ENCODE assay signal across 8 cellular contexts in the genomic region with DNA sequence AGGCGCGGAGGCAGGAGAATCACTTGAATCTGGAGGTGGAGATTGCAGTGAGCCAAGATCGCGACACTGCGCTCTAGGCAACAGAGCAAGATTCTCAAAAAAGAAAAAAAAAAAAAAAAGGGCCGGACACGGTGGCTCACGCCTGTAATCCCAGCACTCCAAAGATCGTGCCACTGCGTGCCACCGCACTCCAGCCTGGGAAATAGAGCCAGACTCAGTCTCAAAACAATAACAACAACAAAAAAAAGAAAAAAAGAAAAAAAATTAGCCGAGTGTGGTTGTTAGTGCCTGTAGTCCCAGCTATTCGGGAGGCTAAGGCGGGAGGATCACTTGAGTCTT. TPM values are rescaled to one million over a fixed set of nuclear protein-coding genes. Genes with fewer than 3 reads are reported as not detected.
DNase-seq lines count a peak whose midpoint lies in the region; ATAC-seq lines count a peak whose summit lies in the region.

No MANE protein-coding gene starts in this region.

- no peaks in the 10 kb centered on the region for H3K27me3 Mint-ChIP-seq in effector memory CD8-positive, alpha-beta T cell

- no peak overlapping the region for H4K91ac ChIP-seq in trophoblast cell (ENCODE audit: low read depth, low read length)

- peaks cover 5% of the 10 kb centered on the region for H3K79me1 ChIP-seq in trophoblast cell (ENCODE audit: low read length)

- no peaks in the 10 kb centered on the region; the same call in 1 of the 2 replicates for H4K20me1 ChIP-seq in GM23248 (ENCODE audit: insufficient read depth)

- peak overlapping the region in 1 of 2 donors; percentile 99 for H3K27ac Mint-ChIP-seq in effector memory CD8-positive, alpha-beta T cell

- no peak overlapping the region for H2BK5ac ChIP-seq in trophoblast cell (ENCODE audit: low read depth, low read length, poor library complexity)

- no peaks in the 10 kb centered on the region for H3K9me2 ChIP-seq in GM23248 (ENCODE audit: insufficient read depth)

- 87 to 97% methylated on average over 12 to 14 of the region's 14 CpGs for WGBS in GM23248 (ENCODE audit: low coverage in 1 of 2, low lambda C conversion rate in 2 of 2, missing lambda C conversion rate in 2 of 2), 2 experiments
- WGBS in trophoblast cell (ENCODE audit: extremely low coverage, insufficient coverage, insufficient read length) = no CpG with 5 or more reads among the region's 14 CpGs

- peaks cover 15% of the 10 kb centered on the region for H3K4me1 ChIP-seq in GM23248 (ENCODE audit: insufficient read depth)
- peaks cover 0 to 3% of the 10 kb centered on the region in 2 experiments for H3K4me1 ChIP-seq in trophoblast cell (ENCODE audit: control insufficient read depth in 1 of 2, insufficient read depth in 2 of 2, low read length in 2 of 2)

- no peaks in the 10 kb centered on the region for H3K9me3 ChIP-seq in GM23248 (ENCODE audit: low read depth)
- H3K9me3 ChIP-seq in SK-N-MC (ENCODE audit: low read depth, low read length) = no peaks in the 10 kb centered on the region
- H3K9me3 ChIP-seq in trophoblast cell (ENCODE audit: insufficient read depth, low read depth, low read length) = no peaks in the 10 kb centered on the region

- H3K36me3 ChIP-seq in GM23248 (ENCODE audit: low read depth) (peaks cover 34% of the 10 kb centered on the region), SK-N-MC (ENCODE audit: insufficient read depth, low read length) (peaks cover 42% of the 10 kb centered on the region), trophoblast cell (ENCODE audit: control insufficient read depth in 1 of 2, insufficient read depth in 2 of 2, low read length in 2 of 2) (peaks cover 7 to 26% of the 10 kb centered on the region in 2 experiments)

- H3K36me3 Mint-ChIP-seq in effector memory CD8-positive, alpha-beta T cell (ENCODE audit: insufficient read depth) = peaks cover 49% of the 10 kb centered on the region

- H3K4me2 ChIP-seq in GM23248 (ENCODE audit: unreplicated experiment) (no peak overlapping the region), trophoblast cell (ENCODE audit: low read length) (no peak overlapping the region)

- H3F3A ChIP-seq in GM23248 (ENCODE audit: insufficient read depth) = peaks cover 43% of the 10 kb centered on the region

- H3K27me3 ChIP-seq in GM23248 (replicated peaks; ENCODE audit: insufficient read depth) (no peaks in the 10 kb centered on the region), trophoblast cell (ENCODE audit: insufficient read depth, low read length) (no peaks in the 10 kb centered on the region)

- peaks cover 29 to 30% of the 10 kb centered on the region in 2 donors for H3K4me1 Mint-ChIP-seq in effector memory CD8-positive, alpha-beta T cell (ENCODE audit: low read depth in 2 of 2)

- peak overlapping the region; percentile 55 for H4K8ac ChIP-seq in trophoblast cell (ENCODE audit: low read depth, low read length)

- H3K9ac ChIP-seq in GM23248 (no peak overlapping the region), SK-N-MC (ENCODE audit: insufficient read length) (no peak overlapping the region), trophoblast cell (ENCODE audit: low read length) (no peak overlapping the region)

- no peak overlapping the region for H2BK120ac ChIP-seq in trophoblast cell (ENCODE audit: insufficient read depth, low read length, poor library complexity)

- no peak overlapping the region for H2AK5ac ChIP-seq in trophoblast cell (ENCODE audit: low read length)

- H3K79me2 ChIP-seq in GM23248 (ENCODE audit: insufficient read depth) (peaks cover 26% of the 10 kb centered on the region), trophoblast cell (ENCODE audit: control insufficient read depth, insufficient read depth, low read length, poor library complexity) (peaks cover 5% of the 10 kb centered on the region)

- H3K14ac ChIP-seq in trophoblast cell (ENCODE audit: low read length) = no peak overlapping the region

- no peak for DNase-seq in GM23248
- no peak for DNase-seq in SK-N-MC (ENCODE audit: low read depth, low spot score)
- DNase-seq in effector memory CD8-positive, alpha-beta T cell = no peak
- DNase-seq in trophoblast cell = no peak
- DNase-seq in NCI-H345 (lab: John Stamatoyannopoulos, UW) = no peak
- DNase-seq in NCI-H1048 (lab: John Stamatoyannopoulos, UW) = no peak
- no peak for DNase-seq in OCI-M2 (lab: John Stamatoyannopoulos, UW; ENCODE audit: unreplicated experiment)
- no peak for DNase-seq in ACHN

- in situ Hi-C loops in GM23248 (cut with MboI) = no loop called here
- in situ Hi-C loops in ACHN (cut with HindIII; ENCODE audit: low pct_ligation_motif_present, low pct_unique_long_range_greater_than_20kb, low sequenced_read_pairs) = no loop called here

- H2BK12ac ChIP-seq in trophoblast cell (ENCODE audit: low read length) = no peak overlapping the region

- no peak overlapping the region for H3K27ac ChIP-seq in GM23248
- peak overlapping the region; percentile 97 for H3K27ac ChIP-seq in SK-N-MC
- no peak overlapping the region for H3K27ac ChIP-seq in trophoblast cell (ENCODE audit: low read depth, low read length)

- no peak overlapping the region for H3K18ac ChIP-seq in trophoblast cell (ENCODE audit: low read length)

- H3K4me3 ChIP-seq in GM23248 = peak overlapping the region; percentile 100; the same call in 1 of the 2 replicates
- H3K4me3 ChIP-seq in SK-N-MC = 0 out of 2 replicates have a peak overlapping the region, but pooled peaks have one; percentile 95
- no peak overlapping the region for H3K4me3 ChIP-seq in trophoblast cell (ENCODE audit: low read depth, low read length)

- H2AFZ ChIP-seq in GM23248 (peak overlapping the region; percentile 85), trophoblast cell (ENCODE audit: insufficient read depth, low read length, poor library complexity) (no peak overlapping the region)

- ATAC-seq in effector memory CD8-positive, alpha-beta T cell (replicated peaks) = no peak

- no peaks in the 10 kb centered on the region for H3K9me3 Mint-ChIP-seq in effector memory CD8-positive, alpha-beta T cell

- no peak overlapping the region for H3K4ac ChIP-seq in trophoblast cell (ENCODE audit: low read depth, low read length)

- no peak overlapping the region for H3K23ac ChIP-seq in trophoblast cell (ENCODE audit: low read length)

- no peak overlapping the region for H4K12ac ChIP-seq in trophoblast cell (ENCODE audit: low read depth, low read length)

- peak overlapping the region; percentile 99 to 100 for H3K4me3 Mint-ChIP-seq in effector memory CD8-positive, alpha-beta T cell

RNA-seq across cellular contexts. Expression of gene RPL6, which starts 0.5 kb away (rescaled TPM):
- 1,076 and 1,254 TPM in 2 replicates for total RNA-seq in GM23248 (2014; rRNA removed; shearing (Covaris generic))
- 372 and 391 TPM in 2 replicates for polyA plus RNA-seq in GM23248 (2016; fragmentation: Nextera tagmentation; extraction: Ambion mirVana)
- polyA plus RNA-seq in trophoblast cell (2013) = 1,595 and 1,657 TPM in 2 replicates

RNA-seq across cellular contexts. Expression of gene PTPN11, which starts 8.9 kb away (rescaled TPM):
- 71.5 and 89.5 TPM in 2 replicates for total RNA-seq in GM23248 (2014; rRNA removed; shearing (Covaris generic))
- polyA plus RNA-seq in GM23248 (2016; fragmentation: Nextera tagmentation; extraction: Ambion mirVana) = 78.0 and 82.3 TPM in 2 replicates
- polyA plus RNA-seq in trophoblast cell (2013) = 60.9 and 63.8 TPM in 2 replicates

RNA-seq across cellular contexts. Expression of gene HECTD4, which starts 27.6 kb away (rescaled TPM):
- 7.5 and 13.9 TPM in 2 replicates for total RNA-seq in GM23248 (2014; rRNA removed; shearing (Covaris generic))
- 7.6 and 8.9 TPM in 2 replicates for polyA plus RNA-seq in GM23248 (2016; fragmentation: Nextera tagmentation; extraction: Ambion mirVana)
- 9.2 and 10.2 TPM in 2 replicates for polyA plus RNA-seq in trophoblast cell (2013)
